In the genomic region with DNA sequence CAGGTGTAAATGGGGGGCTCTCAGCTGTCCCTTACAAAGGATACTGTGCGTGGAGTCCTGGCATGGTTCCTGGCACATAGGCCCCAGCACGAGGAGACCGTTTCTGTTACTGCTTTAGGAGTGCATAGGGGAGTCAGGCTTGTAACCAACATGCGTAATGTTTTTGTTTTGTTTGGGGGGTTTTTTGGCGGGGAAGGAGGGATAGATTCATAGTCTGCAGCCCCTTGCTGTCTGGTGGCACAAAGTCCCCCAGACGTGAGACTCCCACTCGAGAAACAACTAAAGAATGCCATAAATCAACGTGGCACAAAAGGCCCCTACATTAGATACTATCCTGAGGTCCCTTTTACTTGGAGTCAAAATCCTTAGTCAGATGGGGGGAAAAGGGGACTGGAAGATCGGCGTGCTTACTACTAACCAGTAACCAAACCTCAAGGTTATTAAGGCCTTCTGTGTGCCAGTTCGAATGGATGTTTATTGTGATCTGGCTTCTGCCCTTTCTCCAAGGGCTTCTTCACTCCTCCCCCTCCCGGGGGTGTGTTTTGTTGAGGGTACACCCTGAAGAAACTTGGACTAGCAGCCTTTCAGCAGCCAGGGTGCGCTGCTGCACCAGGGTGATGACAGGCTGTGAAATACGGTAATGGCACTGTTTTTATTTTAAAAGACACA, we compare ENCODE assay signal across 8 cellular contexts. TPM values are rescaled to one million over a fixed set of nuclear protein-coding genes. Genes with fewer than 3 reads are reported as not detected.
DNase-seq lines count a peak whose midpoint lies in the region; ATAC-seq and TF ChIP-seq lines count a peak whose summit lies in the region.

No MANE protein-coding gene starts in this region.

- H3K27me3 Mint-ChIP-seq in immature natural killer cell (ENCODE audit: low read depth in 3 of 3): peaks cover 2 to 11% (median 6%) of the 10 kb centered on the region in 3 donors

- H3K9me3 Mint-ChIP-seq in immature natural killer cell: no peaks in the 10 kb centered on the region

- peak; percentile 35 for ATAC-seq in HG03066 (IDR thresholded peaks at IDR 0.05; ENCODE audit: low read depth, unreplicated experiment)
- ATAC-seq in GM18858 (IDR thresholded peaks at IDR 0.05; ENCODE audit: unreplicated experiment): no peak

- H3K27ac ChIP-seq in VCaP: peak overlapping the region; percentile 93
- H3K27ac ChIP-seq in breast epithelium: peak overlapping the region; percentile 91 to 95

- H3K9me3 ChIP-seq in breast epithelium: no peaks in the 10 kb centered on the region

- peaks cover 7 to 29% (median 24%) of the 10 kb centered on the region in 3 donors for H3K36me3 Mint-ChIP-seq in immature natural killer cell

- no peaks in the 10 kb centered on the region for H3K27me3 ChIP-seq in breast epithelium

- intact Hi-C loops in breast epithelium (cut with DNase I; ENCODE audit: low total_unique reads): loop anchor here (5.0 to 10.0 kb wide), 2 partner anchors 242 to 529 kb away; a partner anchor contains a TSS

- peaks cover 0 to 6% of the 10 kb centered on the region in 2 donors for H3K4me1 ChIP-seq in breast epithelium

- TF ChIP-seq POLR2A in breast epithelium (IDR thresholded peaks at IDR 0.05): no peak

- H3K4me3 Mint-ChIP-seq in immature natural killer cell: peak overlapping the region; percentile 91 to 100 (median 100)

- H3K36me3 ChIP-seq in breast epithelium: no peaks in the 10 kb centered on the region

- TF ChIP-seq CTCF in GM12874 (IDR thresholded peaks at IDR 0.05; ENCODE audit: insufficient read depth, low read depth, low read length): peak; percentile 76
- TF ChIP-seq CTCF in VCaP (conservative IDR thresholded peaks at IDR 0.05): peak; percentile 96
- peak in 2 of 3 donors; percentile 63 to 77 for TF ChIP-seq CTCF in breast epithelium (IDR thresholded peaks at IDR 0.05)

- H3K4me1 Mint-ChIP-seq in immature natural killer cell: peaks cover 46 to 51% of the 10 kb centered on the region in 2 donors

- DNase-seq in NCI-H2196 (lab: John Stamatoyannopoulos, UW; ENCODE audit: unreplicated experiment) (peak; percentile 86), breast epithelium (ENCODE audit: low spot score in 2 of 2) (peak; percentile 65 to 84), immature natural killer cell (peak; percentile 77 to 82 (median 78)), smooth muscle cell of the brain vasculature (ENCODE audit: low read depth, low spot score) (peak; percentile 70)

- H3K27ac Mint-ChIP-seq in immature natural killer cell: peak overlapping the region; percentile 90 to 100 (median 94)

- H3K4me3 ChIP-seq in breast epithelium: peak overlapping the region; percentile 93 to 100 (median 98)

RNA-seq across cellular contexts. Expression of a gene that starts 0.9 kb away (rescaled TPM):
- 100 to 1,000 TPM; 220 to 328 (median 227) TPM for total RNA-seq in breast epithelium
- 100 to 1,000 TPM; 159 to 211 (median 178) TPM for polyA plus RNA-seq in immature natural killer cell

RNA-seq across cellular contexts. Expression of a gene that starts 2.3 kb away (rescaled TPM):
- total RNA-seq in breast epithelium: 10 to 100 TPM; 49.8 to 62.9 (median 60.2) TPM
- 10 to 100 TPM; 21.5 to 51.1 (median 30.5) TPM for polyA plus RNA-seq in immature natural killer cell

RNA-seq across cellular contexts. Expression of a gene that starts 34.6 kb away (rescaled TPM):
- 10 to 100 TPM; 12.1 to 21.0 (median 12.5) TPM for total RNA-seq in breast epithelium
- polyA plus RNA-seq in immature natural killer cell: under 1 TPM in 1 of 3 donors, not detected in 2; 0.47 TPM

RNA-seq across cellular contexts. Expression of a gene that starts 48.2 kb away (rescaled TPM):
- 1 to 10 TPM; 7.0 to 8.5 (median 8.0) TPM for total RNA-seq in breast epithelium
- 1 to 10 TPM; 1.3 to 6.7 (median 2.3) TPM for polyA plus RNA-seq in immature natural killer cell
